In genomic region chr1:45306905-45307304, GRCh38 we compare ENCODE assay signal across 1 cellular context.
A peak's percentile ranks its signal among the peaks of the same experiment; 100 is the strongest.
TF ChIP-seq lines count a peak whose summit lies in the region.

No MANE protein-coding gene starts in this region.

TF ChIP-seq in H1, 55 proteins besides CTCF, POLR2A, EP300 and RAD21:
- TF ChIP-seq MAFK (IDR thresholded peaks at IDR 0.05; ENCODE audit: low read depth, low read length) (peak; percentile 7; the same call in 1 of the 2 replicates), TAF7 (optimal IDR thresholded peaks at IDR 0.05; ENCODE audit: borderline replicate concordance, low read depth, low read length) (no peak)
TF ChIP-seq in H1: peak in this region for 1.
